ENCODE assay signal across 1 cellular context in the genomic region with DNA sequence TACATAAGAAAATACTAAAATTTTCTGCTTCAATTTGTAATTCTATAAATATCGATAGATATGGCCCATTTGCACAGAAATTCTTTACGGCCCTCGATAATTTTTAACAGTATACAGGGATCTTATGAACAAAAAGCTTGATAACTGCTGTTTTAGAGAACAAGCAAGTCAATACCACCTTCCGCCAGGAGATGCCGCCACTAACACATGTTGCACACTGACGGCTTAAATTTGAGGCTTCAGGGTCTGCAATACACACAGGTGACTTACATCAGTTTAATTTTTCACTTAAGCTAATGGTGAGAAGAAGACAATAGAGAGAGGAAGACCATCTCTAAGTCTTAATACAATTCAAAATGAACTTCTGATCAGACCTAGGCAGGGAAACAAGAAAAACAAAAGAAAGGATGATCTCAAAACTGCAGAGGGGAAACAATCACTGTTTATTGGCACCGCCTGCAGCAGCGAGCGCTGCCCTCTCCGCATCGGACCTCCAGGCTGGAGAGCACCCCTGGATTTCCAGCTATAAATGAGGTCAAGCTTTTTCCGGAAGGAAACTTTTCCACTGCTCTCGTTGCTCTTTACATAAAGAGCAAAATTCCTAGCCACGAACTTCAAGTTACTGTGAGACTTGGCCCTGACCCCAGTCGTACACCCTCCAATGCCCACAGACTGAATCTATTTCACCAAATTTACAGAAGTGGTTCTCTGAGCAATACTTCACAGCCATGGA.
TF ChIP-seq lines count a peak whose summit lies in the region.

No MANE protein-coding gene starts in this region.

TF ChIP-seq in Ishikawa, 13 proteins besides CTCF, POLR2A, EP300 and RAD21 (continued from another document):
- TF ChIP-seq, protein P1, sequence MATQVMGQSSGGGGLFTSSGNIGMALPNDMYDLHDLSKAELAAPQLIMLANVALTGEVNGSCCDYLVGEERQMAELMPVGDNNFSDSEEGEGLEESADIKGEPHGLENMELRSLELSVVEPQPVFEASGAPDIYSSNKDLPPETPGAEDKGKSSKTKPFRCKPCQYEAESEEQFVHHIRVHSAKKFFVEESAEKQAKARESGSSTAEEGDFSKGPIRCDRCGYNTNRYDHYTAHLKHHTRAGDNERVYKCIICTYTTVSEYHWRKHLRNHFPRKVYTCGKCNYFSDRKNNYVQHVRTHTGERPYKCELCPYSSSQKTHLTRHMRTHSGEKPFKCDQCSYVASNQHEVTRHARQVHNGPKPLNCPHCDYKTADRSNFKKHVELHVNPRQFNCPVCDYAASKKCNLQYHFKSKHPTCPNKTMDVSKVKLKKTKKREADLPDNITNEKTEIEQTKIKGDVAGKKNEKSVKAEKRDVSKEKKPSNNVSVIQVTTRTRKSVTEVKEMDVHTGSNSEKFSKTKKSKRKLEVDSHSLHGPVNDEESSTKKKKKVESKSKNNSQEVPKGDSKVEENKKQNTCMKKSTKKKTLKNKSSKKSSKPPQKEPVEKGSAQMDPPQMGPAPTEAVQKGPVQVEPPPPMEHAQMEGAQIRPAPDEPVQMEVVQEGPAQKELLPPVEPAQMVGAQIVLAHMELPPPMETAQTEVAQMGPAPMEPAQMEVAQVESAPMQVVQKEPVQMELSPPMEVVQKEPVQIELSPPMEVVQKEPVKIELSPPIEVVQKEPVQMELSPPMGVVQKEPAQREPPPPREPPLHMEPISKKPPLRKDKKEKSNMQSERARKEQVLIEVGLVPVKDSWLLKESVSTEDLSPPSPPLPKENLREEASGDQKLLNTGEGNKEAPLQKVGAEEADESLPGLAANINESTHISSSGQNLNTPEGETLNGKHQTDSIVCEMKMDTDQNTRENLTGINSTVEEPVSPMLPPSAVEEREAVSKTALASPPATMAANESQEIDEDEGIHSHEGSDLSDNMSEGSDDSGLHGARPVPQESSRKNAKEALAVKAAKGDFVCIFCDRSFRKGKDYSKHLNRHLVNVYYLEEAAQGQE (IDR thresholded peaks at IDR 0.05; ENCODE audit: low read depth), result no peak
TF ChIP-seq in Ishikawa: peak in this region for 0.
